23 cellular contexts compared by ENCODE assay signal in the genomic region with DNA sequence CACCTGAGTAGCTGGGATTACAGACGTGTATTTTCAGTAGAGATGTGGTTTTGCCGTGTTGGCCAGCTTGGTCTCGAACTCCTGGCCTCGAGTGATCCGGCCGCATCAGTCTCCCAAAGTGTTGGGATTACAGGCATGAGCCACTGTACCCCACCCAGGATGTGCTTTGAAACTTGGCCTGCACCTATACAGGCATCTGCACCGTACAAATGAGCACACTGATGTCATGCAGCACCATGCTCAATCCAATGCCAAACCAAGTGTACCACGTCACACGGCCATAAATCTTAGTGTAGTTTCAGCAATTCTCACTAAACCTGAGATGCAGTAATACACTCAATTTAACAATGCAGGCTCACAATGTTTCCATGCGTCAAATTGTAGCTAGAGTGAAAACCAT.
"Had no signal": no experiment of that assay in that cellular context is flagged by ENCODE, and none has a peak within 500 bp of the region (broad histone marks: within the 10 kb centered on the region; RNA-seq: fewer than 3 reads in every experiment).

No MANE protein-coding gene starts in this region.

- H3K27ac ChIP-seq: HL-60, KMS-11, SJSA1, SK-N-MC had no signal

- H3K9me3 ChIP-seq: SJSA1 had no signal

- DNase-seq: IMR-90, Kasumi-1, MM.1S, NCI-H1092 treated with DMSO at 0.1 percent for 48 hours, NCI-H1436, NCI-H187, NCI-H2029, NCI-H2081 treated with DMSO at 0.1 percent for 48 hours, NCI-H2171, NCI-H226, NCI-H446, NCI-H510A, NCI-H524 treated with DMSO at 0.1 percent for 48 hours, NCI-H69, NCI-H774, Right ventricle myocardium superior, RPMI8226, SIG-M5 had no signal

- H3K4me3 ChIP-seq: SJSA1, SK-N-MC had no signal

- H3K4me2 ChIP-seq: KMS-11 had no signal

- FAIRE-seq: RCC 7860 had no signal

- H3K27me3 ChIP-seq: SJSA1 had no signal

- H3K9ac ChIP-seq: KMS-11 had no signal
